In the genomic region with DNA sequence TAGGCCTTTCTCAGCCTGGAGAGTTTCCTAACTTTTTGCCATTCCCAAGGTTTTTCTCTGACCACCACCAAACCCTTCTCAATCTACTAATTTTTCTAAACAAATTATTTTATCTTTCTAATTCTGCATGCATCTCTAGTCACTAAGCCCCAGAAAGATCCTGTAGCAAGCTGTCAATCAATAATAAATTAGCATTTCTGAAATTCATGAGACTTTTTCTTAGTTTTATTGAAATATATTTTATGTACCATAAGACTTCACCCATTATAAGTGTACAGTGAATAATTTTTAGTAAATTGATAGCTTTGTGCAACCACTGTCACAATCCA, we compare ENCODE assay signal across 10 cellular contexts. TPM values are rescaled to one million over a fixed set of nuclear protein-coding genes. Genes with fewer than 3 reads are reported as not detected.
DNase-seq lines count a peak whose midpoint lies in the region; ATAC-seq and TF ChIP-seq lines count a peak whose summit lies in the region.
"Had no signal": no experiment of that assay in that cellular context is flagged by ENCODE, and none has a peak within 500 bp of the region (broad histone marks: within the 10 kb centered on the region; RNA-seq: fewer than 3 reads in every experiment).

No MANE protein-coding gene starts in this region.

- peak overlapping the region; percentile 52; the same call in 1 of the 2 replicates for H3K4me3 ChIP-seq in GM12865 (ENCODE audit: low read depth, low read length)
- no peak overlapping the region for H3K4me3 ChIP-seq in OCI-LY7 (ENCODE audit: low read depth, low read length, poor library complexity, severe bottlenecking)

- intact Hi-C loops in OCI-LY7 (cut with micrococcal nuclease; ENCODE audit: unreplicated experiment): no loop called here

- H4K20me1 ChIP-seq in OCI-LY7 (ENCODE audit: insufficient read depth, low read length): no peaks in the 10 kb centered on the region

- TF ChIP-seq CTCF in GM12865 (IDR thresholded peaks at IDR 0.05; ENCODE audit: insufficient read depth, low read depth, low read length, missing control alignments) (no peak), OCI-LY7 (conservative IDR thresholded peaks at IDR 0.05; ENCODE audit: low read length) (peak; percentile 22; the same call in 1 of the 2 replicates)

- no peak for DNase-seq in GM12865 (ENCODE audit: low read depth)
- no peak for DNase-seq in OCI-LY7 (ENCODE audit: low spot score)
- no peak for DNase-seq in central memory CD8-positive, alpha-beta T cell (ENCODE audit: low spot score in 2 of 2)
- no peak for DNase-seq in pons (ENCODE audit: low spot score)
- DNase-seq: NCI-H774 had no signal

- H3K27ac Mint-ChIP-seq in central memory CD8-positive, alpha-beta T cell (ENCODE audit: low read depth): peak overlapping the region; percentile 79
- H3K27ac Mint-ChIP-seq in stimulated activated memory B cell treated with anti-CD40 and anti-IgM and Interleukin-4, amounts not matched to agents 10 μg/mL and 1 μg/mL and 100 μg/mL, for 72 hours: peak overlapping the region; percentile 89

- peaks cover 3% of the 10 kb centered on the region; the same call in 1 of the 2 replicates for H3K9me3 ChIP-seq in OCI-LY7 (ENCODE audit: low read length)
- H3K9me3 ChIP-seq: testis had no signal

- H3K9me3 Mint-ChIP-seq in central memory CD8-positive, alpha-beta T cell: no peaks in the 10 kb centered on the region
- no peaks in the 10 kb centered on the region for H3K9me3 Mint-ChIP-seq in stimulated activated memory B cell treated with anti-CD40 and anti-IgM and Interleukin-4, amounts not matched to agents 10 μg/mL and 1 μg/mL and 100 μg/mL, for 72 hours

- no peak for ATAC-seq in central memory CD8-positive, alpha-beta T cell (replicated peaks; ENCODE audit: extremely low read depth, poor library complexity, severe bottlenecking)
- ATAC-seq in stimulated activated memory B cell treated with anti-CD40 and anti-IgM and Interleukin-4, amounts not matched to agents 10 μg/mL and 1 μg/mL and 100 μg/mL, for 72 hours: no peak
- no peak for ATAC-seq in GM18511 (IDR thresholded peaks at IDR 0.05; ENCODE audit: unreplicated experiment)
- no peak for ATAC-seq in HG03045 (IDR thresholded peaks at IDR 0.05; ENCODE audit: unreplicated experiment)

- no peaks in the 10 kb centered on the region for H3K79me2 ChIP-seq in OCI-LY7 (ENCODE audit: insufficient read depth, low read depth, low read length)
- H3K79me2 ChIP-seq: parathyroid adenoma had no signal

- peaks cover 2% of the 10 kb centered on the region for H3K36me3 Mint-ChIP-seq in central memory CD8-positive, alpha-beta T cell (ENCODE audit: insufficient read depth)
- peaks cover 14% of the 10 kb centered on the region for H3K36me3 Mint-ChIP-seq in stimulated activated memory B cell treated with anti-CD40 and anti-IgM and Interleukin-4, amounts not matched to agents 10 μg/mL and 1 μg/mL and 100 μg/mL, for 72 hours

- peaks cover 13% of the 10 kb centered on the region for H3K4me1 Mint-ChIP-seq in central memory CD8-positive, alpha-beta T cell
- peaks cover 46% of the 10 kb centered on the region for H3K4me1 Mint-ChIP-seq in stimulated activated memory B cell treated with anti-CD40 and anti-IgM and Interleukin-4, amounts not matched to agents 10 μg/mL and 1 μg/mL and 100 μg/mL, for 72 hours

- H3K9me2 ChIP-seq in OCI-LY7 (ENCODE audit: insufficient read depth, low read length): no peaks in the 10 kb centered on the region

- H3K36me3 ChIP-seq in OCI-LY7 (ENCODE audit: insufficient read depth, low read length): no peaks in the 10 kb centered on the region

- no peaks in the 10 kb centered on the region for H3K27me3 Mint-ChIP-seq in central memory CD8-positive, alpha-beta T cell
- no peaks in the 10 kb centered on the region for H3K27me3 Mint-ChIP-seq in stimulated activated memory B cell treated with anti-CD40 and anti-IgM and Interleukin-4, amounts not matched to agents 10 μg/mL and 1 μg/mL and 100 μg/mL, for 72 hours

- POLR2A ChIA-PET in OCI-LY7 (lab: Charles Lee): interaction anchor here (0.6 to 1.0 kb wide), 3 partner anchors 10 to 188 kb away, joined by 3 to 6 read pairs (median 3); no protein-coding TSS in a partner anchor

- no TSS peak for BruUV-seq in OCI-LY7 (replicated peaks; lab: Mats Ljungman, UMichigan)

- peaks cover 10% of the 10 kb centered on the region for H3K4me1 ChIP-seq in OCI-LY7 (ENCODE audit: insufficient read depth, low read length, poor library complexity, severe bottlenecking)
- H3K4me1 ChIP-seq: parathyroid adenoma had no signal

- no peak overlapping the region for H3K4me2 ChIP-seq in OCI-LY7 (ENCODE audit: low read length)

- peak overlapping the region; percentile 88; the same call in 1 of the 2 replicates for H2AFZ ChIP-seq in OCI-LY7 (ENCODE audit: low read length)
- H2AFZ ChIP-seq: parathyroid adenoma had no signal

- peak overlapping the region; percentile 47 for H3K4me3 Mint-ChIP-seq in central memory CD8-positive, alpha-beta T cell
- H3K4me3 Mint-ChIP-seq in stimulated activated memory B cell treated with anti-CD40 and anti-IgM and Interleukin-4, amounts not matched to agents 10 μg/mL and 1 μg/mL and 100 μg/mL, for 72 hours: peak overlapping the region; percentile 83

- CTCF ChIA-PET in OCI-LY7 (lab: Charles Lee; ENCODE audit: unreplicated experiment): no interaction called here

- H3K27ac ChIP-seq in OCI-LY7 (ENCODE audit: low read depth, low read length, poor library complexity, severe bottlenecking): no peak overlapping the region
- H3K27ac ChIP-seq: parathyroid adenoma had no signal

RNA-seq across cellular contexts. Expression of gene AP4E1, which starts 22.4 kb away (rescaled TPM):
- total RNA-seq in OCI-LY7 (2014; rRNA removed; shearing (Covaris generic)): 5.4 and 7.6 TPM in 2 replicates
- total RNA-seq in OCI-LY7 (2022): 14.8 and 16.4 TPM in 2 replicates
